2 cellular contexts compared by ENCODE assay signal in the genomic region with DNA sequence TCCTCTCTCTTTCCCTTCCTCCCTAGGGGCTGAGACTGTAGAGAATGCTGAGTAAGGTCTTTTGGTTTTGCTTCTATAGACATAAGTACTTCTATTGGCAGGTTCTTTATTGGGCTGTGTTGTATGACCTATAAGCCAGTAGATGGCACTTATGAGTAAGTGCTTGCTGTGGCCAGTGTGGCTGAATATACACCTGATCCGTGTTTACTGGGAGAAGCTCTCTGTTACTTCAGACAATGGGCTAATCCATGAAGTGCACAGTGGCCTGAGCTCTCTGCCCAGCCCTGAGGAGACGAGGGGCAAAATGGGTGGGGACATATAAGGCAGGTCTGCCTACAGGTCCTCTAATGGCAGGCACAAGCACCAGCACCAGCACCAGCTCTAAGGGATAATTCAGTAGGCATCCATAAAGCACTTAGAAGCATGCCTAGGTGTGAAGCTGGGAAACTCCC.
TF ChIP-seq lines count a peak whose summit lies in the region.

No MANE protein-coding gene starts in this region.

TF ChIP-seq in K562, 482 proteins besides CTCF, POLR2A, EP300 and RAD21 (continued from another document and continues in another):
- TF ChIP-seq, protein P1, sequence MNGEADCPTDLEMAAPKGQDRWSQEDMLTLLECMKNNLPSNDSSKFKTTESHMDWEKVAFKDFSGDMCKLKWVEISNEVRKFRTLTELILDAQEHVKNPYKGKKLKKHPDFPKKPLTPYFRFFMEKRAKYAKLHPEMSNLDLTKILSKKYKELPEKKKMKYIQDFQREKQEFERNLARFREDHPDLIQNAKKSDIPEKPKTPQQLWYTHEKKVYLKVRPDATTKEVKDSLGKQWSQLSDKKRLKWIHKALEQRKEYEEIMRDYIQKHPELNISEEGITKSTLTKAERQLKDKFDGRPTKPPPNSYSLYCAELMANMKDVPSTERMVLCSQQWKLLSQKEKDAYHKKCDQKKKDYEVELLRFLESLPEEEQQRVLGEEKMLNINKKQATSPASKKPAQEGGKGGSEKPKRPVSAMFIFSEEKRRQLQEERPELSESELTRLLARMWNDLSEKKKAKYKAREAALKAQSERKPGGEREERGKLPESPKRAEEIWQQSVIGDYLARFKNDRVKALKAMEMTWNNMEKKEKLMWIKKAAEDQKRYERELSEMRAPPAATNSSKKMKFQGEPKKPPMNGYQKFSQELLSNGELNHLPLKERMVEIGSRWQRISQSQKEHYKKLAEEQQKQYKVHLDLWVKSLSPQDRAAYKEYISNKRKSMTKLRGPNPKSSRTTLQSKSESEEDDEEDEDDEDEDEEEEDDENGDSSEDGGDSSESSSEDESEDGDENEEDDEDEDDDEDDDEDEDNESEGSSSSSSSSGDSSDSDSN (IDR thresholded peaks at IDR 0.05; ENCODE audit: borderline replicate concordance in 1 of 2, low read depth in 2 of 2, low read length in 2 of 2): no peak
- TF ChIP-seq HDGF (IDR thresholded peaks at IDR 0.05) (no peak), RFX7 (CRISPR knock-in tag; IDR thresholded peaks at IDR 0.05) (no peak), OTX1 (CRISPR knock-in tag; IDR thresholded peaks at IDR 0.05) (no peak), ASH1L (IDR thresholded peaks at IDR 0.05; ENCODE audit: borderline replicate concordance, low read depth, partially characterized antibody) (no peak), C11orf30 (IDR thresholded peaks at IDR 0.05; ENCODE audit: low read depth) (peak; percentile 86), ILF3 (IDR thresholded peaks at IDR 0.05; ENCODE audit: borderline replicate concordance) (no peak), SREBF2 (CRISPR knock-in tag; IDR thresholded peaks at IDR 0.05) (no peak)
- TF ChIP-seq, protein P2, sequence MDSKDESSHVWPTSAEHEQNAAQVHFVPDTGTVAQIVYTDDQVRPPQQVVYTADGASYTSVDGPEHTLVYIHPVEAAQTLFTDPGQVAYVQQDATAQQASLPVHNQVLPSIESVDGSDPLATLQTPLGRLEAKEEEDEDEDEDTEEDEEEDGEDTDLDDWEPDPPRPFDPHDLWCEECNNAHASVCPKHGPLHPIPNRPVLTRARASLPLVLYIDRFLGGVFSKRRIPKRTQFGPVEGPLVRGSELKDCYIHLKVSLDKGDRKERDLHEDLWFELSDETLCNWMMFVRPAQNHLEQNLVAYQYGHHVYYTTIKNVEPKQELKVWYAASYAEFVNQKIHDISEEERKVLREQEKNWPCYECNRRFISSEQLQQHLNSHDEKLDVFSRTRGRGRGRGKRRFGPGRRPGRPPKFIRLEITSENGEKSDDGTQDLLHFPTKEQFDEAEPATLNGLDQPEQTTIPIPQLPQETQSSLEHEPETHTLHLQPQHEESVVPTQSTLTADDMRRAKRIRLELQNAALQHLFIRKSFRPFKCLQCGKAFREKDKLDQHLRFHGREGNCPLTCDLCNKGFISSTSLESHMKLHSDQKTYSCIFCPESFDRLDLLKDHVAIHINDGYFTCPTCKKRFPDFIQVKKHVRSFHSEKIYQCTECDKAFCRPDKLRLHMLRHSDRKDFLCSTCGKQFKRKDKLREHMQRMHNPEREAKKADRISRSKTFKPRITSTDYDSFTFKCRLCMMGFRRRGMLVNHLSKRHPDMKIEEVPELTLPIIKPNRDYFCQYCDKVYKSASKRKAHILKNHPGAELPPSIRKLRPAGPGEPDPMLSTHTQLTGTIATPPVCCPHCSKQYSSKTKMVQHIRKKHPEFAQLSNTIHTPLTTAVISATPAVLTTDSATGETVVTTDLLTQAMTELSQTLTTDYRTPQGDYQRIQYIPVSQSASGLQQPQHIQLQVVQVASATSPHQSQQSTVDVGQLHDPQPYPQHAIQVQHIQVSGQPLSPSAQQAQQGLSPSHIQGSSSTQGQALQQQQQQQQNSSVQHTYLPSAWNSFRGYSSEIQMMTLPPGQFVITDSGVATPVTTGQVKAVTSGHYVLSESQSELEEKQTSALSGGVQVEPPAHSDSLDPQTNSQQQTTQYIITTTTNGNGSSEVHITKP (IDR thresholded peaks at IDR 0.05; ENCODE audit: partially characterized antibody): no peak
- TF ChIP-seq, protein P3, sequence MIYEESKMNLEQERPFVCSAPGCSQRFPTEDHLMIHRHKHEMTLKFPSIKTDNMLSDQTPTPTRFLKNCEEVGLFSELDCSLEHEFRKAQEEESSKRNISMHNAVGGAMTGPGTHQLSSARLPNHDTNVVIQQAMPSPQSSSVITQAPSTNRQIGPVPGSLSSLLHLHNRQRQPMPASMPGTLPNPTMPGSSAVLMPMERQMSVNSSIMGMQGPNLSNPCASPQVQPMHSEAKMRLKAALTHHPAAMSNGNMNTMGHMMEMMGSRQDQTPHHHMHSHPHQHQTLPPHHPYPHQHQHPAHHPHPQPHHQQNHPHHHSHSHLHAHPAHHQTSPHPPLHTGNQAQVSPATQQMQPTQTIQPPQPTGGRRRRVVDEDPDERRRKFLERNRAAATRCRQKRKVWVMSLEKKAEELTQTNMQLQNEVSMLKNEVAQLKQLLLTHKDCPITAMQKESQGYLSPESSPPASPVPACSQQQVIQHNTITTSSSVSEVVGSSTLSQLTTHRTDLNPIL (CRISPR knock-in tag; IDR thresholded peaks at IDR 0.05): no peak
- TF ChIP-seq, protein P4, sequence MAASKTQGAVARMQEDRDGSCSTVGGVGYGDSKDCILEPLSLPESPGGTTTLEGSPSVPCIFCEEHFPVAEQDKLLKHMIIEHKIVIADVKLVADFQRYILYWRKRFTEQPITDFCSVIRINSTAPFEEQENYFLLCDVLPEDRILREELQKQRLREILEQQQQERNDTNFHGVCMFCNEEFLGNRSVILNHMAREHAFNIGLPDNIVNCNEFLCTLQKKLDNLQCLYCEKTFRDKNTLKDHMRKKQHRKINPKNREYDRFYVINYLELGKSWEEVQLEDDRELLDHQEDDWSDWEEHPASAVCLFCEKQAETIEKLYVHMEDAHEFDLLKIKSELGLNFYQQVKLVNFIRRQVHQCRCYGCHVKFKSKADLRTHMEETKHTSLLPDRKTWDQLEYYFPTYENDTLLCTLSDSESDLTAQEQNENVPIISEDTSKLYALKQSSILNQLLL (CRISPR knock-in tag; IDR thresholded peaks at IDR 0.05; ENCODE audit: borderline replicate concordance): no peak
- TF ChIP-seq, protein P5, sequence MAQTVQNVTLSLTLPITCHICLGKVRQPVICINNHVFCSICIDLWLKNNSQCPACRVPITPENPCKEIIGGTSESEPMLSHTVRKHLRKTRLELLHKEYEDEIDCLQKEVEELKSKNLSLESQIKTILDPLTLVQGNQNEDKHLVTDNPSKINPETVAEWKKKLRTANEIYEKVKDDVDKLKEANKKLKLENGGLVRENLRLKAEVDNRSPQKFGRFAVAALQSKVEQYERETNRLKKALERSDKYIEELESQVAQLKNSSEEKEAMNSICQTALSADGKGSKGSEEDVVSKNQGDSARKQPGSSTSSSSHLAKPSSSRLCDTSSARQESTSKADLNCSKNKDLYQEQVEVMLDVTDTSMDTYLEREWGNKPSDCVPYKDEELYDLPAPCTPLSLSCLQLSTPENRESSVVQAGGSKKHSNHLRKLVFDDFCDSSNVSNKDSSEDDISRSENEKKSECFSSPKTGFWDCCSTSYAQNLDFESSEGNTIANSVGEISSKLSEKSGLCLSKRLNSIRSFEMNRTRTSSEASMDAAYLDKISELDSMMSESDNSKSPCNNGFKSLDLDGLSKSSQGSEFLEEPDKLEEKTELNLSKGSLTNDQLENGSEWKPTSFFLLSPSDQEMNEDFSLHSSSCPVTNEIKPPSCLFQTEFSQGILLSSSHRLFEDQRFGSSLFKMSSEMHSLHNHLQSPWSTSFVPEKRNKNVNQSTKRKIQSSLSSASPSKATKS (CRISPR knock-in tag; IDR thresholded peaks at IDR 0.05): no peak

TF ChIP-seq in HepG2, 621 proteins besides CTCF, POLR2A, EP300 and RAD21 (continued from another document and continues in another):
- no peak for TF ChIP-seq SSRP1 (CRISPR knock-in tag; IDR thresholded peaks at IDR 0.05)
- TF ChIP-seq FOXA1 (IDR thresholded peaks at IDR 0.05): no peak
- TF ChIP-seq FOXA1 (CRISPR knock-in tag; IDR thresholded peaks at IDR 0.05): 0 out of 2 replicates have a peak, but pooled peaks have one; percentile 8
- no peak for TF ChIP-seq PTBP1 (IDR thresholded peaks at IDR 0.05; ENCODE audit: low read depth, low read length, poor library complexity, severe bottlenecking)
- TF ChIP-seq, protein P6, sequence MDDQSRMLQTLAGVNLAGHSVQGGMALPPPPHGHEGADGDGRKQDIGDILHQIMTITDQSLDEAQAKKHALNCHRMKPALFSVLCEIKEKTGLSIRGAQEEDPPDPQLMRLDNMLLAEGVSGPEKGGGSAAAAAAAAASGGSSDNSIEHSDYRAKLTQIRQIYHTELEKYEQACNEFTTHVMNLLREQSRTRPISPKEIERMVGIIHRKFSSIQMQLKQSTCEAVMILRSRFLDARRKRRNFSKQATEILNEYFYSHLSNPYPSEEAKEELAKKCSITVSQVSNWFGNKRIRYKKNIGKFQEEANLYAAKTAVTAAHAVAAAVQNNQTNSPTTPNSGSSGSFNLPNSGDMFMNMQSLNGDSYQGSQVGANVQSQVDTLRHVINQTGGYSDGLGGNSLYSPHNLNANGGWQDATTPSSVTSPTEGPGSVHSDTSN (CRISPR knock-in tag; IDR thresholded peaks at IDR 0.05; ENCODE audit: borderline replicate concordance): no peak
- no peak for TF ChIP-seq FOXC1 (CRISPR knock-in tag; IDR thresholded peaks at IDR 0.05; ENCODE audit: borderline replicate concordance)
- TF ChIP-seq POLR2G (IDR thresholded peaks at IDR 0.05; ENCODE audit: low read depth, low read length): no peak
- no peak for TF ChIP-seq IRF2 (CRISPR knock-in tag; IDR thresholded peaks at IDR 0.05)
- TF ChIP-seq, protein P7, sequence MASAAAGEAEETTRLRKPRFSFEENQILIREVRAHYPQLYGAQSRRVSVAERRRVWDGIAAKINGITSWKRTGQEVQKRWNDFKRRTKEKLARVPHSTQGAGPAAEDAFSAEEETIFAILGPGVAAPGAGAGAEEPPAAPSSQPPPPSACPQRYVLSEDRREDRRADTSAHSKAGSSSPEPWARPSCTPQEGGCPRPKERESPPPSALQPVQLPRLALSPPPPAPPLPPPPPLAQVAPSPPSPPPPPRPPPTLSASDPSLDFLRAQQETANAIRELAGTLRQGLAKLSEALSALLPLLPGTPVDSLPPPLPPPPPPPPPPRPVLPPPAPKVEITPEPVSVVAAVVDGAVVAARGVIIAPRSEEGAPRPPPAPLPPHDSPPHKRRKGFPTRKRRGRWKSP (CRISPR knock-in tag; IDR thresholded peaks at IDR 0.05): no peak
- no peak for TF ChIP-seq HDAC2 (CRISPR knock-in tag; IDR thresholded peaks at IDR 0.05)
- TF ChIP-seq NONO (IDR thresholded peaks at IDR 0.05): no peak
- no peak for TF ChIP-seq NONO (CRISPR knock-in tag; conservative IDR thresholded peaks at IDR 0.05)
- TF ChIP-seq ZNF841 (CRISPR knock-in tag; IDR thresholded peaks at IDR 0.05; ENCODE audit: borderline replicate concordance): no peak
- peak; percentile 100 for TF ChIP-seq MAFK (conservative IDR thresholded peaks at IDR 0.05 in 1 of 2, IDR thresholded peaks at IDR 0.05 in 1 of 2; ENCODE audit: low read length in 2 of 2)
- TF ChIP-seq PHF20 (CRISPR knock-in tag; IDR thresholded peaks at IDR 0.05): no peak
- TF ChIP-seq ZFP90 (CRISPR knock-in tag; IDR thresholded peaks at IDR 0.05; ENCODE audit: borderline replicate concordance): no peak
- no peak for TF ChIP-seq ZNF136 (CRISPR knock-in tag; IDR thresholded peaks at IDR 0.05; ENCODE audit: low read depth)
- no peak for TF ChIP-seq ZNF333 (CRISPR knock-in tag; IDR thresholded peaks at IDR 0.05; ENCODE audit: borderline replicate concordance)
- no peak for TF ChIP-seq ZNF724P (CRISPR knock-in tag; IDR thresholded peaks at IDR 0.05; ENCODE audit: borderline replicate concordance)
- no peak for TF ChIP-seq ZNF510 (CRISPR knock-in tag; IDR thresholded peaks at IDR 0.05; ENCODE audit: low read depth)
- TF ChIP-seq, protein P8, sequence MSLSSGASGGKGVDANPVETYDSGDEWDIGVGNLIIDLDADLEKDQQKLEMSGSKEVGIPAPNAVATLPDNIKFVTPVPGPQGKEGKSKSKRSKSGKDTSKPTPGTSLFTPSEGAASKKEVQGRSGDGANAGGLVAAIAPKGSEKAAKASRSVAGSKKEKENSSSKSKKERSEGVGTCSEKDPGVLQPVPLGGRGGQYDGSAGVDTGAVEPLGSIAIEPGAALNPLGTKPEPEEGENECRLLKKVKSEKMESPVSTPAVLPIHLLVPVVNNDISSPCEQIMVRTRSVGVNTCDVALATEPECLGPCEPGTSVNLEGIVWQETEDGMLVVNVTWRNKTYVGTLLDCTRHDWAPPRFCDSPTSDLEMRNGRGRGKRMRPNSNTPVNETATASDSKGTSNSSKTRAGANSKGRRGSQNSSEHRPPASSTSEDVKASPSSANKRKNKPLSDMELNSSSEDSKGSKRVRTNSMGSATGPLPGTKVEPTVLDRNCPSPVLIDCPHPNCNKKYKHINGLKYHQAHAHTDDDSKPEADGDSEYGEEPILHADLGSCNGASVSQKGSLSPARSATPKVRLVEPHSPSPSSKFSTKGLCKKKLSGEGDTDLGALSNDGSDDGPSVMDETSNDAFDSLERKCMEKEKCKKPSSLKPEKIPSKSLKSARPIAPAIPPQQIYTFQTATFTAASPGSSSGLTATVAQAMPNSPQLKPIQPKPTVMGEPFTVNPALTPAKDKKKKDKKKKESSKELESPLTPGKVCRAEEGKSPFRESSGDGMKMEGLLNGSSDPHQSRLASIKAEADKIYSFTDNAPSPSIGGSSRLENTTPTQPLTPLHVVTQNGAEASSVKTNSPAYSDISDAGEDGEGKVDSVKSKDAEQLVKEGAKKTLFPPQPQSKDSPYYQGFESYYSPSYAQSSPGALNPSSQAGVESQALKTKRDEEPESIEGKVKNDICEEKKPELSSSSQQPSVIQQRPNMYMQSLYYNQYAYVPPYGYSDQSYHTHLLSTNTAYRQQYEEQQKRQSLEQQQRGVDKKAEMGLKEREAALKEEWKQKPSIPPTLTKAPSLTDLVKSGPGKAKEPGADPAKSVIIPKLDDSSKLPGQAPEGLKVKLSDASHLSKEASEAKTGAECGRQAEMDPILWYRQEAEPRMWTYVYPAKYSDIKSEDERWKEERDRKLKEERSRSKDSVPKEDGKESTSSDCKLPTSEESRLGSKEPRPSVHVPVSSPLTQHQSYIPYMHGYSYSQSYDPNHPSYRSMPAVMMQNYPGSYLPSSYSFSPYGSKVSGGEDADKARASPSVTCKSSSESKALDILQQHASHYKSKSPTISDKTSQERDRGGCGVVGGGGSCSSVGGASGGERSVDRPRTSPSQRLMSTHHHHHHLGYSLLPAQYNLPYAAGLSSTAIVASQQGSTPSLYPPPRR (CRISPR knock-in tag; IDR thresholded peaks at IDR 0.05; ENCODE audit: borderline replicate concordance): no peak
- TF ChIP-seq KLF9 (CRISPR knock-in tag; IDR thresholded peaks at IDR 0.05; ENCODE audit: low read depth): no peak
